23 cellular contexts compared by ENCODE assay signal in the genomic region with DNA sequence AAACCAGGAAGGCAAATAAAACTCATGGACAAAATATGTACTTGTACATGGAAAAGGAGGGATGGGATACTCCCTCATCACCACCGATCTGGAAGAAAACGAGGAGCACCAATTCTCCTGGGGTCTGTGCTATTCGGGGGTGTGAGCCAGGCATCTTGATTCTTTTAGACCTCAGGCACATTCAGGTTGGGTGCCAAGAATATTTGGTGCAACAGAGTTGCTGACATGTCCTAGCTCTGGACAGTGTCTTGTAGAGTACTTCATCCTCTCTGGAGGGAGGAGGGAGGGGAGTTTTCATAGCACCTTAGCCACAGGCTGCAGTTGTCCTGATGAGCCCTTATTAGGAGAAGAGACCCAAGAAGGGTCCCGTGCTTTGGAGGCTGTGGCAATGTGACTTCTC.
A peak's percentile ranks its signal among the peaks of the same experiment; 100 is the strongest.
DNase-seq lines count a peak whose midpoint lies in the region; ATAC-seq and TF ChIP-seq lines count a peak whose summit lies in the region.
"Had no signal": no experiment of that assay in that cellular context is flagged by ENCODE, and none has a peak within 500 bp of the region (broad histone marks: within the 10 kb centered on the region; RNA-seq: fewer than 3 reads in every experiment).

No MANE protein-coding gene starts in this region.

- no peak for TF ChIP-seq CTCF in fibroblast of villous mesenchyme (IDR thresholded peaks at IDR 0.05; ENCODE audit: insufficient read depth, low read depth, low read length)

- H2AFZ ChIP-seq in Karpas-422 (ENCODE audit: low read length), result no peak overlapping the region

- H3K4me3 ChIP-seq in Karpas-422 (ENCODE audit: low read length) (no peak overlapping the region), fibroblast of villous mesenchyme (ENCODE audit: low read depth, low read length) (no peak overlapping the region), muscle layer of colon (ENCODE audit: low read depth in 1 of 2, low read length in 2 of 2) (no peak overlapping the region), stomach smooth muscle (ENCODE audit: low read length in 2 of 2) (peak overlapping the region in 1 of 2 donors; percentile 15)
- H3K4me3 ChIP-seq: tibial artery had no signal

- peak overlapping the region; percentile 18; the same call in 1 of the 2 replicates for H3K9ac ChIP-seq in Karpas-422 (ENCODE audit: low read length)
- H3K9ac ChIP-seq in muscle layer of colon (ENCODE audit: low read length), result no peak overlapping the region
- no peak overlapping the region for H3K9ac ChIP-seq in stomach smooth muscle (ENCODE audit: low read length in 2 of 2)
- H3K9ac ChIP-seq: KMS-11 had no signal

- H3K4me1 ChIP-seq in Karpas-422 (ENCODE audit: low read length), result peaks cover 88% of the 10 kb centered on the region
- H3K4me1 ChIP-seq in muscle layer of colon (ENCODE audit: insufficient read depth, low read length), result peaks cover 65% of the 10 kb centered on the region
- peaks cover 49% of the 10 kb centered on the region for H3K4me1 ChIP-seq in stomach smooth muscle (ENCODE audit: control insufficient read depth, insufficient read depth, low read length)

- peak overlapping the region; percentile 66 for H3K27ac ChIP-seq in Karpas-422 (ENCODE audit: low read length)
- peak overlapping the region; percentile 81 for H3K27ac ChIP-seq in muscle layer of colon (ENCODE audit: low read depth, low read length)
- H3K27ac ChIP-seq in stomach smooth muscle (ENCODE audit: low read length), result peak overlapping the region; percentile 83
- H3K27ac ChIP-seq: KMS-11, RWPE1, tibial artery had no signal

- H3K9me2 ChIP-seq in Karpas-422 (replicated peaks; ENCODE audit: insufficient read depth, low read length), result no peaks in the 10 kb centered on the region

- no peak for DNase-seq in Karpas-422
- DNase-seq in fibroblast of villous mesenchyme (ENCODE audit: low read depth), result peak; percentile 28
- DNase-seq in NOMO-1 treated with DMSO at 0.1 percent for 48 hours (lab: John Stamatoyannopoulos, UW; ENCODE audit: unreplicated experiment), result no peak
- no peak for DNase-seq in T-helper 9 cell
- DNase-seq: activated B cell treated with CpG ODN at 0.5 μM for 24 hours; activated CD4-positive, alpha-beta T cell treated with anti-CD3 and anti-CD28 coated beads, Interleukin-2, amount 50 U/mL, for 1 hour; activated gamma-delta T cell treated with Interleukin-2 at 50 U/mL for 16 hours; activated T-cell treated with anti-CD3 and anti-CD28 coated beads, Interleukin-2, amount 50 U/mL, for 4 hours; Calu3; dermis blood vessel endothelial cell; kidney glomerular epithelial cell; NCI-H1417 treated with DMSO at 0.1 percent for 48 hours; nucleus accumbens; small intestine; stimulated activated CD4-positive, alpha-beta T cell treated with anti-CD3 and anti-CD28 coated beads, Interleukin-1b, Interleukin-23, amount 100 ng/mL, for 48 hours; stimulated activated CD8-positive, alpha-beta memory T cell treated with anti-CD3 and anti-CD28 coated beads, Interleukin-4, amount 100 ng/mL, for 48 hours; stimulated activated naive CD8-positive, alpha-beta T cell treated with anti-CD3 and anti-CD28 coated beads, Interleukin-15, amount 100 ng/mL, for 72 hours; tibial artery had no signal

- H3K79me2 ChIP-seq in Karpas-422 (ENCODE audit: low read length), result peaks cover 98% of the 10 kb centered on the region

- no peaks in the 10 kb centered on the region for H3K9me3 ChIP-seq in Karpas-422 (ENCODE audit: low read length)
- no peaks in the 10 kb centered on the region for H3K9me3 ChIP-seq in muscle layer of colon (ENCODE audit: low read length)
- no peaks in the 10 kb centered on the region for H3K9me3 ChIP-seq in stomach smooth muscle (ENCODE audit: control insufficient read depth in 2 of 2, low read length in 2 of 2)
- H3K9me3 ChIP-seq: tibial artery had no signal

- no peaks in the 10 kb centered on the region for H3K27me3 ChIP-seq in Karpas-422 (ENCODE audit: low read length)
- no peaks in the 10 kb centered on the region for H3K27me3 ChIP-seq in muscle layer of colon (ENCODE audit: control insufficient read depth in 1 of 2, insufficient read depth in 2 of 2, low read length in 2 of 2)
- H3K27me3 ChIP-seq in stomach smooth muscle (ENCODE audit: control insufficient read depth in 1 of 2, insufficient read depth in 2 of 2, low read length in 2 of 2), result no peaks in the 10 kb centered on the region
- H3K27me3 ChIP-seq: tibial artery had no signal

- H3K36me3 ChIP-seq in Karpas-422 (ENCODE audit: insufficient read depth, low read length) (no peaks in the 10 kb centered on the region), muscle layer of colon (ENCODE audit: insufficient read depth, low read length) (no peaks in the 10 kb centered on the region), stomach smooth muscle (ENCODE audit: control insufficient read depth in 2 of 2, insufficient read depth in 2 of 2, low read length in 2 of 2) (no peaks in the 10 kb centered on the region)
- H3K36me3 ChIP-seq: tibial artery had no signal

- peak overlapping the region; percentile 42 for H3K4me2 ChIP-seq in Karpas-422 (ENCODE audit: low read depth, low read length, poor library complexity, severe bottlenecking)
- H3K4me2 ChIP-seq: KMS-11 had no signal

- ATAC-seq in GM21423 (IDR thresholded peaks at IDR 0.05; ENCODE audit: unreplicated experiment), result no peak
- ATAC-seq: activated T-cell treated with anti-CD3 and anti-CD28 coated beads, Interleukin-2, amount 50 U/mL, for 4 hours; stimulated activated naive CD8-positive, alpha-beta T cell treated with anti-CD3 and anti-CD28 coated beads, Interleukin-15, amount 100 ng/mL, for 72 hours had no signal

- no peaks in the 10 kb centered on the region for H4K20me1 ChIP-seq in Karpas-422 (ENCODE audit: insufficient read depth, low read depth, low read length)
